Comparison of ENCODE assay signal across 8 cellular contexts in genomic region chr11:95789506-95790122, GRCh38. TPM values are rescaled to one million over a fixed set of nuclear protein-coding genes. Genes with fewer than 3 reads are reported as not detected.
DNase-seq lines count a peak whose midpoint lies in the region; ATAC-seq, FAIRE-seq and TF ChIP-seq lines count a peak whose summit lies in the region.

Gene FAM76B, minus strand, starts transcription at chr11:95789782. Its CDS starts 304 bp downstream, at chr11:95789478.

- under 1% methylated on average over 20 of the region's 62 CpGs for WGBS in esophagus muscularis mucosa

- peaks cover 11 to 40% of the 10 kb centered on the region in 2 donors for H3K36me3 Mint-ChIP-seq in activated T-cell treated with anti-CD3 and anti-CD28 coated beads, Interleukin-2, amount 50 U/mL, for 72 hours (ENCODE audit: insufficient read depth in 2 of 2)

- H3K27me3 ChIP-seq in esophagus muscularis mucosa, result no peaks in the 10 kb centered on the region
- no peaks in the 10 kb centered on the region for H3K27me3 ChIP-seq in muscle layer of duodenum (ENCODE audit: low read depth, low read length)

- peaks cover 23 to 31% (median 29%) of the 10 kb centered on the region in 4 donors for H3K4me1 ChIP-seq in esophagus muscularis mucosa
- H3K4me1 ChIP-seq in muscle layer of duodenum (ENCODE audit: control insufficient read depth in 1 of 2, insufficient read depth in 2 of 2, low read length in 2 of 2), result peaks cover 17 to 22% of the 10 kb centered on the region in 2 donors

- H3K27ac ChIP-seq in KOPT-K1 (ENCODE audit: low read depth, low read length, poor library complexity, severe bottlenecking) (peak within 1 kb of the TSS; percentile 90), esophagus muscularis mucosa (replicated peaks in 1 of 4) (peak within 1 kb of the TSS; percentile 97 to 99 (median 98)), muscle layer of duodenum (ENCODE audit: low read length) (peak within 1 kb of the TSS; percentile 99)

- no peaks in the 10 kb centered on the region for H3K9me3 Mint-ChIP-seq in activated T-cell treated with anti-CD3 and anti-CD28 coated beads, Interleukin-2, amount 50 U/mL, for 72 hours

- ATAC-seq in GM21786 (IDR thresholded peaks at IDR 0.05; ENCODE audit: unreplicated experiment), result peak; percentile 67
- ATAC-seq in activated T-cell treated with anti-CD3 and anti-CD28 coated beads, Interleukin-2, amount 50 U/mL, for 72 hours (replicated peaks in 1 of 2), result peak; percentile 79 to 81

- DNase-seq in DMS79 (lab: John Stamatoyannopoulos, UW), result peak; percentile 99
- DNase-seq in RCC 7860 (ENCODE audit: low spot score), result peak; percentile 93
- peak; percentile 96 to 98 for DNase-seq in activated T-cell treated with anti-CD3 and anti-CD28 coated beads, Interleukin-2, amount 50 U/mL, for 72 hours
- peak; percentile 100 for DNase-seq in esophagus muscularis mucosa (ENCODE audit: extremely low spot score)
- peak; percentile 93 to 97 for DNase-seq in stimulated activated CD8-positive, alpha-beta memory T cell treated with anti-CD3 and anti-CD28 coated beads, Interleukin-7, amount 100 ng/mL, for 4 hours (ENCODE audit: low read depth in 2 of 2)

- H3K9me3 ChIP-seq in KOPT-K1 (ENCODE audit: insufficient read depth, low read length, poor library complexity, severe bottlenecking), result no peaks in the 10 kb centered on the region
- H3K9me3 ChIP-seq in esophagus muscularis mucosa, result no peaks in the 10 kb centered on the region
- no peaks in the 10 kb centered on the region for H3K9me3 ChIP-seq in muscle layer of duodenum (ENCODE audit: control insufficient read depth in 1 of 2, low read length in 2 of 2)

- H3K36me3 ChIP-seq in KOPT-K1 (ENCODE audit: insufficient read depth, low read length), result peaks cover 45% of the 10 kb centered on the region
- H3K36me3 ChIP-seq in esophagus muscularis mucosa, result peaks cover 20 to 31% (median 25%) of the 10 kb centered on the region in 4 donors
- peaks cover 22 to 27% of the 10 kb centered on the region in 2 donors for H3K36me3 ChIP-seq in muscle layer of duodenum (ENCODE audit: control insufficient read depth in 1 of 2, insufficient read depth in 2 of 2, low read length in 2 of 2)

- H3K4me3 Mint-ChIP-seq in activated T-cell treated with anti-CD3 and anti-CD28 coated beads, Interleukin-2, amount 50 U/mL, for 72 hours, result peak within 1 kb of the TSS; percentile 88 to 100

- H3K4me3 ChIP-seq in esophagus muscularis mucosa (peak within 1 kb of the TSS; percentile 84 to 94 (median 88)), muscle layer of duodenum (ENCODE audit: low read depth in 1 of 2, low read length in 2 of 2) (peak within 1 kb of the TSS; percentile 94 to 97)

- peaks cover 77% of the 10 kb centered on the region for H3K4me1 Mint-ChIP-seq in activated T-cell treated with anti-CD3 and anti-CD28 coated beads, Interleukin-2, amount 50 U/mL, for 72 hours (ENCODE audit: low read depth)

- H3K27ac Mint-ChIP-seq in activated T-cell treated with anti-CD3 and anti-CD28 coated beads, Interleukin-2, amount 50 U/mL, for 72 hours, result peak within 1 kb of the TSS; percentile 100

- peak; percentile 91 for TF ChIP-seq POLR2A in esophagus muscularis mucosa (IDR thresholded peaks at IDR 0.05; ENCODE audit: low read depth)

- TF ChIP-seq CTCF in esophagus muscularis mucosa (IDR thresholded peaks at IDR 0.05), result no peak

- intact Hi-C loops in esophagus muscularis mucosa (cut with DNase I), result loop anchor here (10.0 kb wide), 1 partner anchor 815 kb away; the partner anchor contains the start of genes CWC15 and KDM4D

- no peaks in the 10 kb centered on the region for H3K27me3 Mint-ChIP-seq in activated T-cell treated with anti-CD3 and anti-CD28 coated beads, Interleukin-2, amount 50 U/mL, for 72 hours (ENCODE audit: low read depth)

- TF ChIP-seq EP300 in esophagus muscularis mucosa (IDR thresholded peaks at IDR 0.05), result no peak

- FAIRE-seq in RCC 7860 (lab: Jason Lieb, UNC), result peak; percentile 89

RNA-seq across cellular contexts. Expression of gene FAM76B, which starts in this region (rescaled TPM):
- 10 to 100 TPM; 60.6 to 64.0 TPM for total RNA-seq in activated T-cell treated with anti-CD3 and anti-CD28 coated beads, Interleukin-2, amount 50 U/mL, for 72 hours
- 10 to 100 TPM; 11.3 to 30.3 (median 17.0) TPM for total RNA-seq in esophagus muscularis mucosa

Comparison
In these comparisons a context has a peak if more than half of its experiments do, and no peak if none do; other contexts are left out.
1. Peak in every context shown above with its lines: DNase-seq, ATAC-seq, H3K4me3 ChIP-seq and H3K27ac ChIP-seq.